Comparison of ENCODE assay signal across 11 cellular contexts in genomic region chr4:2786152-2786671, GRCh38. TPM values are rescaled to one million over a fixed set of nuclear protein-coding genes. Genes with fewer than 3 reads are reported as not detected.
DNase-seq lines count a peak whose midpoint lies in the region; ATAC-seq, FAIRE-seq and TF ChIP-seq lines count a peak whose summit lies in the region.
"Had no signal": no experiment of that assay in that cellular context is flagged by ENCODE, and none has a peak within 500 bp of the region (broad histone marks: within the 10 kb centered on the region; RNA-seq: fewer than 3 reads in every experiment).

No MANE protein-coding gene starts in this region.

- no peak for DNase-seq in GM12892 (ENCODE audit: insufficient read length)
- DNase-seq in activated CD4-positive, alpha-beta T cell treated with anti-CD3 and anti-CD28 coated beads for 24 hours (ENCODE audit: low read depth in 2 of 2) = peak; percentile 57 to 60
- DNase-seq in chondrocyte (ENCODE audit: low spot score) = peak; percentile 73
- peak; percentile 51 to 77 (median 74) for DNase-seq in stimulated activated CD4-positive, alpha-beta T cell treated with anti-CD3 and anti-CD28 coated beads, TNF-alpha, amount 100 ng/mL, for 4 hours (ENCODE audit: low read depth in 3 of 3)
- no peak for DNase-seq in left lung
- no peak for DNase-seq in HTR-8/SVneo (ENCODE audit: insufficient read length, low spot score)
- DNase-seq in hippocampal formation (lab: John Stamatoyannopoulos, UW) = no peak
- DNase-seq: DMS79 treated with DMSO at 0.1 percent for 48 hours had no signal

- H3K27ac ChIP-seq in left lung = peak overlapping the region in 1 of 2 donors; percentile 81
- H3K27ac ChIP-seq: right lobe of liver had no signal

- FAIRE-seq in GM12892 (lab: Jason Lieb, UNC) = peak; percentile 88
- FAIRE-seq in HTR-8/SVneo (lab: Jason Lieb, UNC) = no peak
- FAIRE-seq: H54 had no signal

- no peaks in the 10 kb centered on the region for H3K36me3 ChIP-seq in left lung
- H3K36me3 ChIP-seq: right lobe of liver had no signal

- H3K27ac Mint-ChIP-seq in chondrocyte (ENCODE audit: unreplicated experiment) = no peak overlapping the region

- TF ChIP-seq CTCF in chondrocyte (IDR thresholded peaks at IDR 0.05) (no peak), left lung (IDR thresholded peaks at IDR 0.05) (no peak)

- peaks cover 0 to 2% of the 10 kb centered on the region in 2 donors for H3K9me3 ChIP-seq in left lung
- H3K9me3 ChIP-seq: right lobe of liver had no signal

- H3K36me3 Mint-ChIP-seq in chondrocyte (ENCODE audit: low read depth) = peaks cover 3% of the 10 kb centered on the region

- intact Hi-C loops in left lung (cut with DNase I) = no loop called here

- peaks cover 6% of the 10 kb centered on the region for H3K27me3 Mint-ChIP-seq in chondrocyte (ENCODE audit: low read depth)

- peaks cover 3% of the 10 kb centered on the region for H3K4me1 Mint-ChIP-seq in chondrocyte (ENCODE audit: low read depth)

- peaks cover 21% of the 10 kb centered on the region for H3K9me3 Mint-ChIP-seq in chondrocyte (ENCODE audit: low read depth)

- H3K4me3 ChIP-seq in left lung = no peak overlapping the region
- H3K4me3 ChIP-seq: right lobe of liver had no signal

- no peaks in the 10 kb centered on the region for H3K27me3 ChIP-seq in left lung
- H3K27me3 ChIP-seq: right lobe of liver had no signal

- ATAC-seq in HG02588 (IDR thresholded peaks at IDR 0.05; ENCODE audit: unreplicated experiment) (no peak), left lung (no peak)

- no peak for TF ChIP-seq POLR2A in GM12892 (IDR thresholded peaks at IDR 0.05; ENCODE audit: low read depth, low read length)

- H3K4me3 Mint-ChIP-seq in chondrocyte (ENCODE audit: unreplicated experiment) = no peak overlapping the region

- H3K4me1 ChIP-seq in left lung = peaks cover 0 to 56% of the 10 kb centered on the region in 2 donors

RNA-seq across cellular contexts. Expression of gene SH3BP2, which starts 6.7 kb away (rescaled TPM):
- polyA plus RNA-seq in GM12892 (2012; ENCODE audit: missing spikeins) = 27.8 TPM
- total RNA-seq in chondrocyte (50.1 to 63.1 TPM (median 59.8 TPM) in 3 replicates), left lung (100 to 1,000 TPM in 1 of 2 donors, 10 to 100 TPM in 1; 58.2 to 113 TPM)

RNA-seq across cellular contexts. Expression of gene TNIP2, which starts 30.1 kb away (rescaled TPM):
- 35.5 TPM for polyA plus RNA-seq in GM12892 (2012; ENCODE audit: missing spikeins)
- total RNA-seq in chondrocyte = 23.3 to 30.7 TPM (median 29.0 TPM) in 3 replicates
- total RNA-seq in left lung = 10 to 100 TPM; 32.9 to 46.5 TPM

RNA-seq across cellular contexts. Expression of gene ADD1, which starts 57.4 kb away (rescaled TPM):
- 77.1 TPM for polyA plus RNA-seq in GM12892 (2012; ENCODE audit: missing spikeins)
- total RNA-seq in chondrocyte (240 to 269 TPM (median 256 TPM) in 3 replicates), left lung (100 to 1,000 TPM; 262 to 265 TPM)

Comparison
In these comparisons a context has a peak if more than half of its experiments do, and no peak if none do; other contexts are left out.
1. DNase-seq: peak in activated CD4-positive, alpha-beta T cell treated with anti-CD3 and anti-CD28 coated beads for 24 hours (2 of 2), chondrocyte (single experiment) and stimulated activated CD4-positive, alpha-beta T cell treated with anti-CD3 and anti-CD28 coated beads, TNF-alpha, amount 100 ng/mL, for 4 hours (3 of 3); none in GM12892 (single experiment), left lung (0 of 2), HTR-8/SVneo (single experiment) and hippocampal formation (0 of 2).